In genomic region chr11:119056397-119056999, GRCh38 we compare ENCODE assay signal across 8 cellular contexts. TPM values are rescaled to one million over a fixed set of nuclear protein-coding genes. Genes with fewer than 3 reads are reported as not detected.
DNase-seq lines count a peak whose midpoint lies in the region; ATAC-seq and TF ChIP-seq lines count a peak whose summit lies in the region.

No MANE protein-coding gene starts in this region.

- POLR2A ChIA-PET in Caco-2 (lab: Charles Lee): interaction anchor here (0.5 to 2.0 kb wide), 18 partner anchors 9 to 1986 kb away, joined by 3 to 18 read pairs (median 4); partner anchors contain the start of genes CBL, DPAGT1, HMBS and SLC37A4

- no peaks in the 10 kb centered on the region for H3K27me3 ChIP-seq in Caco-2 (replicated peaks; ENCODE audit: control insufficient read depth, insufficient read depth, low read length)
- no peaks in the 10 kb centered on the region for H3K27me3 ChIP-seq in MM.1S (replicated peaks; ENCODE audit: insufficient read depth, low read length)
- H3K27me3 ChIP-seq in esophagus muscularis mucosa: no peaks in the 10 kb centered on the region
- no peaks in the 10 kb centered on the region for H3K27me3 ChIP-seq in neural cell (ENCODE audit: insufficient read depth, low read depth, low read length)

- peaks cover 10% of the 10 kb centered on the region for H3K4me1 ChIP-seq in Caco-2
- H3K4me1 ChIP-seq in MM.1S (ENCODE audit: low read length): peaks cover 9% of the 10 kb centered on the region
- H3K4me1 ChIP-seq in esophagus muscularis mucosa: peaks cover 13 to 30% (median 25%) of the 10 kb centered on the region in 4 donors

- no peaks in the 10 kb centered on the region for H3K27me3 Mint-ChIP-seq in Caco-2 (ENCODE audit: insufficient read depth, unreplicated experiment)

- H3K9me3 Mint-ChIP-seq in Caco-2 (ENCODE audit: unreplicated experiment): no peaks in the 10 kb centered on the region

- H3K4me1 Mint-ChIP-seq in Caco-2 (ENCODE audit: low read depth, unreplicated experiment): peaks cover 20% of the 10 kb centered on the region

- CTCF ChIA-PET in Caco-2 (lab: Charles Lee): interaction anchor here (0.7 to 3.5 kb wide), 5 partner anchors 11 to 150 kb away, joined by 3 to 25 read pairs (median 3); partner anchors contain the start of genes CBL, NHERF4 and VPS11

- H3K27ac Mint-ChIP-seq in Caco-2 (ENCODE audit: unreplicated experiment): peak overlapping the region; percentile 98

- peak; percentile 16 for ATAC-seq in GM21723 (IDR thresholded peaks at IDR 0.05; ENCODE audit: unreplicated experiment)
- ATAC-seq in HG02973 (IDR thresholded peaks at IDR 0.05; ENCODE audit: unreplicated experiment): no peak

- H3K9me2 ChIP-seq in MM.1S (replicated peaks; ENCODE audit: insufficient read depth, low read length): no peaks in the 10 kb centered on the region
- H3K9me2 ChIP-seq in neural cell (ENCODE audit: insufficient read depth, low read length): no peaks in the 10 kb centered on the region

- H3K4me2 ChIP-seq in MM.1S (ENCODE audit: low read depth, low read length) (peak overlapping the region; percentile 80), neural cell (ENCODE audit: low read length) (peak overlapping the region; percentile 98)

- no peak for TF ChIP-seq RAD21 in neural cell (conservative IDR thresholded peaks at IDR 0.05)

- H3K9ac ChIP-seq in MM.1S (ENCODE audit: low read length): peak overlapping the region; percentile 99
- H3K9ac ChIP-seq in neural cell (ENCODE audit: low read length): peak overlapping the region; percentile 77

- peaks cover 60% of the 10 kb centered on the region for H3K36me3 Mint-ChIP-seq in Caco-2 (ENCODE audit: insufficient read depth, unreplicated experiment)

- TF ChIP-seq EP300 in esophagus muscularis mucosa (IDR thresholded peaks at IDR 0.05): no peak
- no peak for TF ChIP-seq EP300 in neural cell (conservative IDR thresholded peaks at IDR 0.05; ENCODE audit: poor library complexity, severe bottlenecking)

- DNase-seq in Caco-2 (peak in 1 of 2 experiments; percentile 57), MM.1S (peak; percentile 80), activated T-cell treated with anti-CD3 and anti-CD28 coated beads for 1 hour (ENCODE audit: low read depth) (peak; percentile 16), esophagus muscularis mucosa (ENCODE audit: extremely low spot score) (no peak), ureter (ENCODE audit: low spot score) (peak; percentile 54)

- H3K27ac ChIP-seq in MM.1S (ENCODE audit: low read length) (peak overlapping the region; percentile 94), esophagus muscularis mucosa (replicated peaks in 1 of 4) (peak overlapping the region; percentile 88 to 94 (median 93)), neural cell (ENCODE audit: low read length) (peak overlapping the region; percentile 58)

- 0% methylated on average over 15 of the region's 48 CpGs for WGBS in esophagus muscularis mucosa

- H3K4me3 ChIP-seq in Caco-2 (ENCODE audit: low read depth, low read length) (peak overlapping the region; percentile 94), MM.1S (ENCODE audit: low read length) (peak overlapping the region; percentile 84), esophagus muscularis mucosa (peak overlapping the region; percentile 72 to 99 (median 98)), neural cell (ENCODE audit: low read length) (peak overlapping the region; percentile 80)

- TF ChIP-seq POLR2A in esophagus muscularis mucosa (IDR thresholded peaks at IDR 0.05; ENCODE audit: low read depth): no peak

- intact Hi-C loops in Caco-2 (cut with micrococcal nuclease; ENCODE audit: unreplicated experiment): no loop called here
- intact Hi-C loops in esophagus muscularis mucosa (cut with DNase I): no loop called here

- H3K36me3 ChIP-seq in Caco-2 (ENCODE audit: control insufficient read depth, insufficient read depth, low read length) (peaks cover 15% of the 10 kb centered on the region), MM.1S (replicated peaks; ENCODE audit: insufficient read depth, low read length) (peaks cover 18% of the 10 kb centered on the region), esophagus muscularis mucosa (peaks cover 28 to 41% (median 39%) of the 10 kb centered on the region in 4 donors), neural cell (ENCODE audit: insufficient read depth, low read length) (peaks cover 6% of the 10 kb centered on the region)

- peak overlapping the region; percentile 55 for H2AFZ ChIP-seq in MM.1S (ENCODE audit: low read length)
- H2AFZ ChIP-seq in neural cell (ENCODE audit: low read depth, low read length): peak overlapping the region; percentile 27

- 0 out of 2 replicates have a peak, but pooled peaks cover 9% of the 10 kb centered on the region for H4K20me1 ChIP-seq in MM.1S (ENCODE audit: insufficient read depth, low read length)
- H4K20me1 ChIP-seq in neural cell (ENCODE audit: insufficient read depth): no peaks in the 10 kb centered on the region

- H3F3A ChIP-seq in MM.1S (ENCODE audit: insufficient read depth, low read length) (peaks cover 11% of the 10 kb centered on the region), neural cell (ENCODE audit: insufficient read depth, low read length, poor library complexity, severe bottlenecking) (no peaks in the 10 kb centered on the region)

- TF ChIP-seq CTCF in Caco-2 (IDR thresholded peaks at IDR 0.05; ENCODE audit: insufficient read depth in 1 of 2, low read depth in 1 of 2, low read length in 1 of 2, severe bottlenecking in 1 of 2, unreplicated experiment in 1 of 2) (no peak), MM.1S (IDR thresholded peaks at IDR 0.05; ENCODE audit: low read length) (peak; percentile 8; the same call in 1 of the 2 replicates), esophagus muscularis mucosa (IDR thresholded peaks at IDR 0.05) (no peak), neural cell (IDR thresholded peaks at IDR 0.05; ENCODE audit: poor library complexity, severe bottlenecking) (no peak)

- H3K9me3 ChIP-seq in Caco-2 (no peaks in the 10 kb centered on the region), MM.1S (replicated peaks; ENCODE audit: insufficient read depth, low read length) (no peaks in the 10 kb centered on the region), esophagus muscularis mucosa (no peaks in the 10 kb centered on the region), neural cell (ENCODE audit: low read length) (no peaks in the 10 kb centered on the region)

- peak overlapping the region; percentile 88 for H3K4me3 Mint-ChIP-seq in Caco-2 (ENCODE audit: unreplicated experiment)

- H3K79me2 ChIP-seq in MM.1S (ENCODE audit: low read length) (peaks cover 57% of the 10 kb centered on the region), neural cell (replicated peaks; ENCODE audit: insufficient read depth, low read length) (peaks cover 12% of the 10 kb centered on the region)

- no TSS peak for BruUV-seq in Caco-2 (replicated peaks; lab: Mats Ljungman, UMichigan)

TF ChIP-seq in neural cell, 6 proteins besides CTCF, POLR2A, EP300 and RAD21:
- no peak for TF ChIP-seq MXI1 (conservative IDR thresholded peaks at IDR 0.05; ENCODE audit: poor library complexity, severe bottlenecking)
- no peak for TF ChIP-seq SMC3 (conservative IDR thresholded peaks at IDR 0.05; ENCODE audit: poor library complexity)
- no peak for TF ChIP-seq TAF1 (IDR thresholded peaks at IDR 0.05; ENCODE audit: low read depth)
- TF ChIP-seq POLR2AphosphoS5 (IDR thresholded peaks at IDR 0.05): no peak
- no peak for TF ChIP-seq REST (IDR thresholded peaks at IDR 0.05; ENCODE audit: borderline replicate concordance)
- TF ChIP-seq EZH2 (IDR thresholded peaks at IDR 0.05; ENCODE audit: borderline replicate concordance, insufficient read depth, low read length, poor library complexity, severe bottlenecking): no peak

RNA-seq across cellular contexts. Expression of gene HYOU1, which starts 0.5 kb away (rescaled TPM):
- total RNA-seq in Caco-2 (2022): 306 and 366 TPM in 2 replicates
- total RNA-seq in esophagus muscularis mucosa: 10 to 100 TPM; 36.1 to 57.5 (median 52.7) TPM
- polyA plus RNA-seq in neural cell: 68.4 and 74.6 TPM in 2 replicates
- polyA minus RNA-seq in neural cell: 88.7 and 92.5 TPM in 2 replicates
- total RNA-seq in ureter: 162 TPM

RNA-seq across cellular contexts. Expression of gene VPS11, which starts 11.1 kb away (rescaled TPM):
- 43.2 and 47.7 TPM in 2 replicates for total RNA-seq in Caco-2 (2022)
- total RNA-seq in esophagus muscularis mucosa: 10 to 100 TPM; 27.4 to 40.2 (median 32.4) TPM
- polyA plus RNA-seq in neural cell: 24.1 and 24.8 TPM in 2 replicates
- polyA minus RNA-seq in neural cell: 33.7 and 41.9 TPM in 2 replicates
- 38.6 TPM for total RNA-seq in ureter

RNA-seq across cellular contexts. Expression of gene SLC37A4, which starts 25.8 kb away (rescaled TPM):
- total RNA-seq in Caco-2 (2022) (97.8 and 108 TPM in 2 replicates), esophagus muscularis mucosa (10 to 100 TPM in 1 of 4 donors, 1 to 10 TPM in 3; 5.8 to 11.7 (median 9.5) TPM), ureter (16.9 TPM)
- polyA plus RNA-seq in neural cell: 23.5 and 25.8 TPM in 2 replicates
- 11.3 and 13.9 TPM in 2 replicates for polyA minus RNA-seq in neural cell

RNA-seq across cellular contexts. Expression of gene HMBS, which starts 28.2 kb away (rescaled TPM):
- total RNA-seq in Caco-2 (2022): 94.9 and 95.7 TPM in 2 replicates
- total RNA-seq in esophagus muscularis mucosa: 1 to 10 TPM; 3.1 to 7.8 (median 6.1) TPM
- 12.7 and 15.9 TPM in 2 replicates for polyA plus RNA-seq in neural cell
- 4.6 and 9.5 TPM in 2 replicates for polyA minus RNA-seq in neural cell
- total RNA-seq in ureter: 26.4 TPM

RNA-seq across cellular contexts. Expression of gene TRAPPC4, which starts 37.9 kb away (rescaled TPM):
- total RNA-seq in Caco-2 (2022) (118 and 126 TPM in 2 replicates), esophagus muscularis mucosa (10 to 100 TPM; 38.2 to 47.2 (median 42.4) TPM), ureter (72.4 TPM)
- polyA plus RNA-seq in neural cell: 271 and 276 TPM in 2 replicates
- 97.6 and 112 TPM in 2 replicates for polyA minus RNA-seq in neural cell
